Comparison of ENCODE assay signal across 28 cellular contexts in the genomic region with DNA sequence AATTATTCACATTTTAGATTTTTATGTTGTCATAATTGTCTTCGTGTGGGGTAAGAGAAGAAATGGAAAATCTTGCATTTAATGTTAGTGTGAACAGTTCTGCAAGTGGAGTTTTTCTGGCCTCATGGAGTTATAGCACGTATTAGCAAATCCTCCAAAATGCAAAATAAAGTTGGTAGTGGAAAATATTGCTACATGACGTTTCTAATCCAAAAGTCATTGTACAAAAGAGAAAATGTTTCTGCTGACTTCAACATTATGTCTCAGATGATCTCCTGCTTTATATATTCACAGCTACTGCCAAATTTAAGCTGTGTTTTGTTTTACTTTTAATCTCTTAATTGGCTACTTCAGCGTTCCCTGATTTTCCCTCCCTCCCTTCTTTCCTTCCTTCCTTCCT.
"Had no signal": no experiment of that assay in that cellular context is flagged by ENCODE, and none has a peak within 500 bp of the region (broad histone marks: within the 10 kb centered on the region; RNA-seq: fewer than 3 reads in every experiment).

No MANE protein-coding gene starts in this region.

- H3K36me3 ChIP-seq: colonic mucosa, esophagus squamous epithelium, gastrocnemius medialis, heart right ventricle, left lung had no signal

- H3K4me3 ChIP-seq: colonic mucosa, esophagus squamous epithelium, gastrocnemius medialis, heart right ventricle, left lung, lung had no signal

- DNase-seq: colonic mucosa; cortex of kidney; effector CD8-positive, alpha-beta T cell; effector memory CD8-positive, alpha-beta T cell; endodermal cell; erythroblast; esophagus squamous epithelium; foreskin fibroblast; foreskin melanocyte; gastrocnemius medialis; glutamatergic neuron; head of caudate nucleus; heart right ventricle; hippocampal formation; left cardiac atrium; left lung; left ventricle myocardium superior; mammary epithelial cell; mesendoderm; midbrain had no signal

- H3K9me3 ChIP-seq: colonic mucosa, esophagus squamous epithelium had no signal

- H3K27ac ChIP-seq: colonic mucosa, epithelial cell of prostate, esophagus squamous epithelium, gastrocnemius medialis, heart right ventricle, left lung had no signal

- H3K4me3 Mint-ChIP-seq: dendritic cell treated with granulocyte-macrophage colony-stimulating factor and Interleukin-4, amounts not matched to agents 40 ng/mL and 50 ng/mL, for 4 days; effector memory CD8-positive, alpha-beta T cell; endodermal cell; memory B cell had no signal

- H3K4me1 Mint-ChIP-seq: endodermal cell, memory B cell had no signal

- H3K27me3 ChIP-seq: colonic mucosa, esophagus squamous epithelium, gastrocnemius medialis, heart right ventricle, left lung had no signal

- H3K27ac Mint-ChIP-seq: dendritic cell treated with granulocyte-macrophage colony-stimulating factor and Interleukin-4, amounts not matched to agents 40 ng/mL and 50 ng/mL, for 4 days; effector memory CD8-positive, alpha-beta T cell; endodermal cell; memory B cell had no signal

- ATAC-seq: effector memory CD8-positive, alpha-beta T cell; esophagus mucosa; gastrocnemius medialis; heart right ventricle; left cardiac atrium; left lung; left ventricle myocardium superior had no signal

- FAIRE-seq: endometrium, islet of Langerhans, keratinocyte had no signal

- H3K27me3 Mint-ChIP-seq: dendritic cell treated with granulocyte-macrophage colony-stimulating factor and Interleukin-4, amounts not matched to agents 40 ng/mL and 50 ng/mL, for 4 days; effector memory CD8-positive, alpha-beta T cell; memory B cell had no signal

- H3K4me1 ChIP-seq: colonic mucosa, esophagus squamous epithelium, gastrocnemius medialis, heart right ventricle, left lung had no signal
